ENCODE assay signal across 8 cellular contexts in genomic region chr1:226702318-226702956, GRCh38. TPM values are rescaled to one million over a fixed set of nuclear protein-coding genes. Genes with fewer than 3 reads are reported as not detected.
DNase-seq lines count a peak whose midpoint lies in the region; ATAC-seq and TF ChIP-seq lines count a peak whose summit lies in the region.

No MANE protein-coding gene starts in this region.

- CTCF ChIA-PET in activated CD4-positive, alpha-beta memory T cell treated with anti-CD3 and anti-CD28 coated beads, Interleukin-2, amount 10 ng/mL, durations not matched to agents 7 days and 5 days (lab: Charles Lee), result interaction anchor here (0.7 to 1.9 kb wide), 8 partner anchors 9 to 517 kb away, joined by 3 to 10 read pairs (median 4); partner anchors contain the start of gene ITPKB

- intact Hi-C loops in heart left ventricle (cut with DNase I), result loop anchor here in 5 of 10 donors (5.0 to 10.0 kb wide), 3 partner anchors 35 to 298 kb away; partner anchors contain the start of genes ITPKB (in 5 of the 5) and PARP1 (in 1 of the 5)

- TF ChIP-seq CTCF in heart left ventricle (IDR thresholded peaks at IDR 0.05), result no peak

- DNase-seq in activated T-cell treated with anti-CD3 and anti-CD28 coated beads, Interleukin-2, amount 50 U/mL, for 24 hours, result no peak
- no peak for DNase-seq in activated T-cell treated with anti-CD3 and anti-CD28 coated beads for 4 hours
- no peak for DNase-seq in activated CD4-positive, alpha-beta memory T cell treated with anti-CD3 and anti-CD28 coated beads, Interleukin-2, amount 10 ng/mL, durations not matched to agents 7 days and 5 days
- DNase-seq in heart left ventricle, result peak in 1 of 5 donors; percentile 31
- no peak for DNase-seq in KG1 (lab: John Stamatoyannopoulos, UW)

- WGBS in heart left ventricle, 4 donors, result 51 to 67% (median 60%) methylated on average over 12 of the region's 12 CpGs

- H3K4me3 ChIP-seq in heart left ventricle (peak overlapping the region in 11 of 12 donors; percentile 63 to 84 (median 70)), skin epidermis (peak overlapping the region in 4 of 7 experiments; percentile 46 to 67 (median 52))

- POLR2A ChIA-PET in activated CD4-positive, alpha-beta memory T cell treated with anti-CD3 and anti-CD28 coated beads, Interleukin-2, amount 10 ng/mL, durations not matched to agents 7 days and 5 days (lab: Charles Lee), result interaction anchor here (0.7 to 4.3 kb wide), 13 partner anchors 9 to 76 kb away, joined by 3 to 27 read pairs (median 7); no protein-coding TSS in a partner anchor

- H3K36me3 ChIP-seq in heart left ventricle, result peaks cover 0 to 32% (median 9%) of the 10 kb centered on the region in 9 donors

- peak overlapping the region; percentile 80 for H3K4me3 Mint-ChIP-seq in activated T-cell treated with anti-CD3 and anti-CD28 coated beads, Interleukin-2, amount 50 U/mL, for 24 hours
- peak overlapping the region; percentile 79 for H3K4me3 Mint-ChIP-seq in activated CD4-positive, alpha-beta memory T cell treated with anti-CD3 and anti-CD28 coated beads, Interleukin-2, amount 10 ng/mL, durations not matched to agents 7 days and 5 days

- no peaks in the 10 kb centered on the region for H3K27me3 ChIP-seq in heart left ventricle

- H3K27ac ChIP-seq in heart left ventricle, result peak overlapping the region in 11 of 12 donors; percentile 94 to 99 (median 97)
- H3K27ac ChIP-seq in skin epidermis, result peak overlapping the region; percentile 67 to 100 (median 97)

- H3K36me3 Mint-ChIP-seq in activated T-cell treated with anti-CD3 and anti-CD28 coated beads, Interleukin-2, amount 50 U/mL, for 24 hours (ENCODE audit: low read depth), result peaks cover 62% of the 10 kb centered on the region
- H3K36me3 Mint-ChIP-seq in activated CD4-positive, alpha-beta memory T cell treated with anti-CD3 and anti-CD28 coated beads, Interleukin-2, amount 10 ng/mL, durations not matched to agents 7 days and 5 days (ENCODE audit: low read depth), result peaks cover 34% of the 10 kb centered on the region

- TF ChIP-seq POLR2A in heart left ventricle (IDR thresholded peaks at IDR 0.05), result no peak

- peak; percentile 23 to 64 (median 40) for ATAC-seq in heart left ventricle
- no peak for ATAC-seq in HG02642 (IDR thresholded peaks at IDR 0.05; ENCODE audit: poor library complexity, unreplicated experiment)
- no peak for ATAC-seq in HG02938 (IDR thresholded peaks at IDR 0.05; ENCODE audit: unreplicated experiment)

- peaks cover 7 to 66% (median 46%) of the 10 kb centered on the region in 12 donors for H3K4me1 ChIP-seq in heart left ventricle

- H3K27me3 Mint-ChIP-seq in activated T-cell treated with anti-CD3 and anti-CD28 coated beads, Interleukin-2, amount 50 U/mL, for 24 hours, result no peaks in the 10 kb centered on the region
- H3K27me3 Mint-ChIP-seq in activated CD4-positive, alpha-beta memory T cell treated with anti-CD3 and anti-CD28 coated beads, Interleukin-2, amount 10 ng/mL, durations not matched to agents 7 days and 5 days, result no peaks in the 10 kb centered on the region

- peak overlapping the region; percentile 96 for H3K27ac Mint-ChIP-seq in activated T-cell treated with anti-CD3 and anti-CD28 coated beads, Interleukin-2, amount 50 U/mL, for 24 hours
- peak overlapping the region; percentile 87 for H3K27ac Mint-ChIP-seq in activated CD4-positive, alpha-beta memory T cell treated with anti-CD3 and anti-CD28 coated beads, Interleukin-2, amount 10 ng/mL, durations not matched to agents 7 days and 5 days

- no peaks in the 10 kb centered on the region for H3K9me3 Mint-ChIP-seq in activated T-cell treated with anti-CD3 and anti-CD28 coated beads, Interleukin-2, amount 50 U/mL, for 24 hours
- H3K9me3 Mint-ChIP-seq in activated CD4-positive, alpha-beta memory T cell treated with anti-CD3 and anti-CD28 coated beads, Interleukin-2, amount 10 ng/mL, durations not matched to agents 7 days and 5 days, result no peaks in the 10 kb centered on the region

- H3K4me1 Mint-ChIP-seq in activated T-cell treated with anti-CD3 and anti-CD28 coated beads, Interleukin-2, amount 50 U/mL, for 24 hours (ENCODE audit: low read depth), result peaks cover 84% of the 10 kb centered on the region
- H3K4me1 Mint-ChIP-seq in activated CD4-positive, alpha-beta memory T cell treated with anti-CD3 and anti-CD28 coated beads, Interleukin-2, amount 10 ng/mL, durations not matched to agents 7 days and 5 days, result peaks cover 48% of the 10 kb centered on the region

- H3K9me3 ChIP-seq in heart left ventricle, result no peaks in the 10 kb centered on the region

RNA-seq across cellular contexts. Expression of gene ITPKB, which starts 36.6 kb away (rescaled TPM):
- 10 to 100 TPM; 43.6 to 44.4 TPM for total RNA-seq in activated CD4-positive, alpha-beta memory T cell treated with anti-CD3 and anti-CD28 coated beads, Interleukin-2, amount 10 ng/mL, durations not matched to agents 7 days and 5 days
- total RNA-seq in heart left ventricle, result 10 to 100 TPM; 11.2 to 33.7 (median 17.8) TPM
- polyA plus RNA-seq in heart left ventricle, result 10 to 100 TPM in 1 of 2 donors, 1 to 10 TPM in 1; 6.2 to 11.9 TPM

Comparison
In these comparisons a context has a peak if more than half of its experiments do, and no peak if none do; other contexts are left out.
1. ATAC-seq: peak in heart left ventricle (4 of 4); none in HG02642 (single experiment) and HG02938 (single experiment).